In the genomic region with DNA sequence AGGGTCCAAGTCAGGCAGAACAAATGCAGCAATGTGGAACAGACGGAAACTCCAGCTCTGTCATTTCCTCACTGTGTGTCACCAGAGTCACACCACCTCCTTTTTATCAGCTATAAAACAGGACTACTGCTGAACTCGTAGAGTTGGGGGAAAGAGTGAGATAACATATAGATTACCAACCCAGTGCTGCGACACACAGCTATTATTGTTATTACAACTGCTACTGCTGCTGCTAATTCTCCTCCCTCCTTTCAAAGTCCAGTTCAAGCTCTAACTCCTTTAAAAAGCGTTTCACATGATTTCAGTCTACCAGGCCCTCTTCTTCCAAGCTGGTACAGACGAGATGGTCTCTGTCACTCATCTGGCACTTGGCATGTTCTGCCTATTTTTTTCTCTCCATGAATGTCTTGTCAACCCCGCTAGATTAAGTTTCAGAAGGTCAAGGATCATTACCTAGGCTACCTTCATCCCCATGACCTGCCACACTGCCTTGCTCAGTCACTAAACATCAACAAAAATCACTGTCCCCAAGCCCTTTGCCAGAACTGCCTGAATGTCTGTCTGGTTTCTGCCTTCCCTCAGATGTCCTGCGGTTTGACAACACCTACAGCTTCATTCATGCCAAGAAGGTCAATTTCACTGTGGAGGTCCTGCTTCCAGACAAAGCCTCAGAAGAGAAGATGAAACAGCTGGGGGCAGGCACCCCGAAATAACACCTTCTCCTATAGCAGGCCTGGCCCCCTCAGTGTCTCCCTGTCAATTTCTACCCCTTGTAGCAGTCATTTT, we compare ENCODE assay signal across 9 cellular contexts. TPM values are rescaled to one million over a fixed set of nuclear protein-coding genes. Genes with fewer than 3 reads are reported as not detected.
DNase-seq lines count a peak whose midpoint lies in the region; ATAC-seq and TF ChIP-seq lines count a peak whose summit lies in the region.
"Had no signal": no experiment of that assay in that cellular context is flagged by ENCODE, and none has a peak within 500 bp of the region (broad histone marks: within the 10 kb centered on the region; RNA-seq: fewer than 3 reads in every experiment).

No MANE protein-coding gene starts in this region.

- no peak overlapping the region for H2AFZ ChIP-seq in PC-9
- no peak overlapping the region for H2AFZ ChIP-seq in neural progenitor cell (replicated peaks)

- intact Hi-C loops in CD8-positive, alpha-beta T cell (cut with DNase I, micrococcal nuclease) = loop anchor here in 1 of 2 experiments (2.0 to 10.0 kb wide), 8 partner anchors 65 to 1330 kb away; partner anchors contain the start of genes CCDC157, DEPDC5, MORC2 and NF2
- intact Hi-C loops in PC-9 (cut with micrococcal nuclease; ENCODE audit: unreplicated experiment) = loop anchor here (2.0 to 10.0 kb wide), 2 partner anchors 13 to 183 kb away; partner anchors contain the start of gene TCN2

- no peak overlapping the region for H3K4me3 ChIP-seq in CD8-positive, alpha-beta T cell (ENCODE audit: low read depth, low read length)
- H3K4me3 ChIP-seq in PC-9 (peak overlapping the region; percentile 70; the same call in 1 of the 2 replicates), neural progenitor cell (peak overlapping the region; percentile 55)

- H3K9me3 Mint-ChIP-seq in CD8-positive, alpha-beta T cell = no peaks in the 10 kb centered on the region
- no peaks in the 10 kb centered on the region for H3K9me3 Mint-ChIP-seq in effector memory CD8-positive, alpha-beta T cell
- no peaks in the 10 kb centered on the region for H3K9me3 Mint-ChIP-seq in neural progenitor cell

- H3K4me3 Mint-ChIP-seq in CD8-positive, alpha-beta T cell = peak overlapping the region; percentile 93
- peak overlapping the region; percentile 92 to 93 for H3K4me3 Mint-ChIP-seq in effector memory CD8-positive, alpha-beta T cell
- H3K4me3 Mint-ChIP-seq in neural progenitor cell = peak overlapping the region; percentile 96

- POLR2A ChIA-PET in CD8-positive, alpha-beta T cell (lab: Charles Lee) = interaction anchor here (0.7 to 7.9 kb wide), 5 partner anchors 9 to 810 kb away, joined by 3 to 64 read pairs (median 44); partner anchors contain the start of gene SEC14L2
- POLR2A ChIA-PET in PC-9 (lab: Charles Lee; ENCODE audit: unreplicated experiment) = interaction anchor here (0.6 to 0.7 kb wide), 4 partner anchors 16 to 141 kb away, joined by 3 to 6 read pairs (median 4); no protein-coding TSS in a partner anchor

- BruUV-seq in PC-9 (replicated peaks; lab: Mats Ljungman, UMichigan) = no TSS peak

- H3K4me2 ChIP-seq in PC-9 (peak overlapping the region; percentile 88), neural progenitor cell (peak overlapping the region; percentile 81)

- H3K27me3 ChIP-seq in CD8-positive, alpha-beta T cell (ENCODE audit: insufficient read depth, low read length) = no peaks in the 10 kb centered on the region
- H3K27me3 ChIP-seq in PC-9 (ENCODE audit: insufficient read depth, low read depth) (no peaks in the 10 kb centered on the region), neural progenitor cell (no peaks in the 10 kb centered on the region)

- H3K36me3 ChIP-seq in CD8-positive, alpha-beta T cell (ENCODE audit: insufficient read depth, low read length) = peaks cover 13% of the 10 kb centered on the region
- peaks cover 31% of the 10 kb centered on the region for H3K36me3 ChIP-seq in PC-9 (ENCODE audit: low read depth)
- no peaks in the 10 kb centered on the region for H3K36me3 ChIP-seq in neural progenitor cell

- no peak for DNase-seq in CD8-positive, alpha-beta T cell
- DNase-seq in PC-9 = peak in 1 of 2 experiments; percentile 64
- DNase-seq in effector memory CD8-positive, alpha-beta T cell = no peak
- no peak for DNase-seq in neural progenitor cell (ENCODE audit: low spot score)
- DNase-seq in iPS-NIHi7 (ENCODE audit: extremely low spot score) = no peak
- no peak for DNase-seq in putamen (ENCODE audit: low spot score)
- DNase-seq in LoVo (ENCODE audit: low spot score) = no peak
- DNase-seq in stimulated activated CD4-positive, alpha-beta T cell treated with anti-CD3 and anti-CD28 coated beads, Interleukin-4, amount 100 ng/mL, for 1 hour = no peak
- DNase-seq: NCI-H1092 treated with DMSO at 0.1 percent for 48 hours had no signal

- H4K20me1 ChIP-seq in PC-9 (ENCODE audit: insufficient read depth) (no peaks in the 10 kb centered on the region), neural progenitor cell (ENCODE audit: low read depth) (peaks cover 7% of the 10 kb centered on the region)

- H3K27ac ChIP-seq in CD8-positive, alpha-beta T cell (ENCODE audit: low read depth, low read length) = no peak overlapping the region
- H3K27ac ChIP-seq in PC-9 = peak overlapping the region; percentile 93
- no peak overlapping the region for H3K27ac ChIP-seq in neural progenitor cell

- no peak for TF ChIP-seq CTCF in CD8-positive, alpha-beta T cell (IDR thresholded peaks at IDR 0.05)
- TF ChIP-seq CTCF in PC-9 (conservative IDR thresholded peaks at IDR 0.05) (no peak), neural progenitor cell (IDR thresholded peaks at IDR 0.05) (no peak)

- CTCF ChIA-PET in CD8-positive, alpha-beta T cell (lab: Charles Lee) = interaction anchor here (0.6 to 14.0 kb wide), 7 partner anchors 9 to 213 kb away, joined by 3 to 210 read pairs (median 10); partner anchors contain the start of genes CASTOR1, RNF215 and SEC14L2
- CTCF ChIA-PET in PC-9 (lab: Charles Lee) = interaction anchor here (1.0 kb wide), 1 partner anchor 25 kb away, joined by 3 read pairs; no protein-coding TSS in a partner anchor

- H3F3A ChIP-seq in PC-9 (ENCODE audit: insufficient read depth, low read depth) (peaks cover 76% of the 10 kb centered on the region), neural progenitor cell (ENCODE audit: low read depth) (peaks cover 41% of the 10 kb centered on the region)

- no peaks in the 10 kb centered on the region for H3K9me2 ChIP-seq in PC-9 (ENCODE audit: insufficient read depth)

- H3K4me1 Mint-ChIP-seq in CD8-positive, alpha-beta T cell (ENCODE audit: low read depth) = peaks cover 54% of the 10 kb centered on the region
- H3K4me1 Mint-ChIP-seq in effector memory CD8-positive, alpha-beta T cell (ENCODE audit: low read depth in 2 of 2) = peaks cover 37 to 43% of the 10 kb centered on the region in 2 donors
- H3K4me1 Mint-ChIP-seq in neural progenitor cell = peaks cover 52% of the 10 kb centered on the region

- peak overlapping the region; percentile 97 for H3K27ac Mint-ChIP-seq in CD8-positive, alpha-beta T cell
- peak overlapping the region; percentile 67 to 96 for H3K27ac Mint-ChIP-seq in effector memory CD8-positive, alpha-beta T cell
- peak overlapping the region; percentile 98 for H3K27ac Mint-ChIP-seq in neural progenitor cell

- H3K79me2 ChIP-seq in PC-9 (ENCODE audit: low read depth) (peaks cover 24% of the 10 kb centered on the region), neural progenitor cell (ENCODE audit: low read depth) (no peaks in the 10 kb centered on the region)

- peaks cover 68% of the 10 kb centered on the region for H3K36me3 Mint-ChIP-seq in CD8-positive, alpha-beta T cell
- H3K36me3 Mint-ChIP-seq in effector memory CD8-positive, alpha-beta T cell (ENCODE audit: insufficient read depth) = peaks cover 34% of the 10 kb centered on the region
- peaks cover 16% of the 10 kb centered on the region for H3K36me3 Mint-ChIP-seq in neural progenitor cell

- H3K9ac ChIP-seq in neural progenitor cell = no peak overlapping the region

- H3K27me3 Mint-ChIP-seq in CD8-positive, alpha-beta T cell (ENCODE audit: low read depth) = no peaks in the 10 kb centered on the region
- no peaks in the 10 kb centered on the region for H3K27me3 Mint-ChIP-seq in effector memory CD8-positive, alpha-beta T cell
- peaks cover 5% of the 10 kb centered on the region for H3K27me3 Mint-ChIP-seq in neural progenitor cell (ENCODE audit: insufficient read depth, low read depth)

- peaks cover 33% of the 10 kb centered on the region for H3K4me1 ChIP-seq in CD8-positive, alpha-beta T cell (ENCODE audit: insufficient read depth, low read length)
- H3K4me1 ChIP-seq in PC-9 (replicated peaks; ENCODE audit: insufficient read depth) = peaks cover 54% of the 10 kb centered on the region
- peaks cover 10% of the 10 kb centered on the region for H3K4me1 ChIP-seq in neural progenitor cell

- no peaks in the 10 kb centered on the region for H3K9me3 ChIP-seq in CD8-positive, alpha-beta T cell (ENCODE audit: low read length)
- no peaks in the 10 kb centered on the region for H3K9me3 ChIP-seq in PC-9 (ENCODE audit: insufficient read depth, low read depth)
- no peaks in the 10 kb centered on the region for H3K9me3 ChIP-seq in neural progenitor cell (ENCODE audit: low read depth)

- ATAC-seq in CD8-positive, alpha-beta T cell = no peak
- no peak for ATAC-seq in effector memory CD8-positive, alpha-beta T cell (replicated peaks)

RNA-seq across cellular contexts. Expression of gene MTFP1, which starts 3.7 kb away (rescaled TPM):
- 100 to 1,000 TPM; 109 to 117 TPM for total RNA-seq in CD8-positive, alpha-beta T cell
- 18.5 and 21.9 TPM in 2 replicates for total RNA-seq in PC-9 (2021)
- 29.9 and 67.9 TPM in 2 replicates for total RNA-seq in neural progenitor cell (ENCODE audit: low replicate concordance)

RNA-seq across cellular contexts. Expression of gene SEC14L2, which starts 25.1 kb away (rescaled TPM):
- 100 to 1,000 TPM; 239 to 241 TPM for total RNA-seq in CD8-positive, alpha-beta T cell
- total RNA-seq in PC-9 (2021) = 51.3 and 60.8 TPM in 2 replicates
- 4.9 and 5.7 TPM in 2 replicates for total RNA-seq in neural progenitor cell (ENCODE audit: low replicate concordance)

RNA-seq across cellular contexts. Expression of gene RNF215, which starts 34.7 kb away (rescaled TPM):
- 1 to 10 TPM; 7.0 to 7.4 TPM for total RNA-seq in CD8-positive, alpha-beta T cell
- total RNA-seq in PC-9 (2021) (24.0 and 33.8 TPM in 2 replicates), neural progenitor cell (ENCODE audit: low replicate concordance) (11.9 and 38.5 TPM in 2 replicates)

RNA-seq across cellular contexts. Expression of gene SEC14L3, which starts 49.9 kb away (rescaled TPM):
- total RNA-seq in CD8-positive, alpha-beta T cell = not detected
- not detected in 2 replicates for total RNA-seq in PC-9 (2021)
- total RNA-seq in neural progenitor cell (ENCODE audit: low replicate concordance) = not detected in 2 replicates
